In genomic region chr15:93307513-93307912, GRCh38 we compare ENCODE assay signal across 1 cellular context.
TF ChIP-seq lines count a peak whose summit lies in the region.

No MANE protein-coding gene starts in this region.

TF ChIP-seq in WTC11, 78 proteins besides CTCF, POLR2A, EP300 and RAD21 (continued from another document):
- TF ChIP-seq AR (CRISPR knock-in tag; IDR thresholded peaks at IDR 0.05) (no peak), FOXP1 (CRISPR knock-in tag; IDR thresholded peaks at IDR 0.05; ENCODE audit: borderline replicate concordance) (no peak), TP53 (CRISPR knock-in tag; IDR thresholded peaks at IDR 0.05) (no peak), NR3C1 (CRISPR knock-in tag; conservative IDR thresholded peaks at IDR 0.05; ENCODE audit: low read depth) (no peak), ATF1 (CRISPR knock-in tag; IDR thresholded peaks at IDR 0.05) (no peak), PREB (CRISPR knock-in tag; IDR thresholded peaks at IDR 0.05; ENCODE audit: borderline replicate concordance) (no peak), SOX15 (CRISPR knock-in tag; IDR thresholded peaks at IDR 0.05) (no peak)
TF ChIP-seq in WTC11: peak in this region for 0.
